In the genomic region with DNA sequence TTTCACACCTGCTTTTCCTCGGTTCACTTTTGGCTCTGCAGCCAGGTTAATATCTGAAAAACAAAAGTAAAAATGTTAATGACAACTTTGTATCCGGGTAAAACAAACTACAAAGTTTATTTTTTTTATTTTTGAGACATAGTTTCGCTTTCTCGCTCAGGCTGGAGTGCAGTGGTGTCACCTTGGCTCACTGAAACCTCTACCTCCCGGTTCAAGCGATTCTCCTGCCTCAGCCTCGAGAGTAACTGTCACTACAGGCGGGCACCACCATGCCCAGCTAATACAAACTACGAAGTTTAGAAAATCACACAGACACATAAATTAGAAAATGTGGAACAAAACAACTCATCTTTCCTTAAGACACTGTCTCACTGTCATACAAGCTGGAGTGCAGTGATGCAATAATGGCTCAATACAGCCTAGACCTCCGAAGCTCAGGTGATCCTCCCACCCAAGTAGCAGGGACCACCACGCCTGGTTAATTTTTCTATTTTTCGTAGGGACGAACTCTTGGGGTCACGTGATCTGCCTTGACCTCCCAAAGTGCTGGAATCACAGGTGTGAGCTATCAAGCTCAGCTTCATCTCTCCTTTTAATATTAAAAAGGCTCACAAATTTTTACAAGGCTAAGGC, we compare ENCODE assay signal across 17 cellular contexts. TPM values are rescaled to one million over a fixed set of nuclear protein-coding genes. Genes with fewer than 3 reads are reported as not detected.
DNase-seq lines count a peak whose midpoint lies in the region; ATAC-seq, FAIRE-seq and TF ChIP-seq lines count a peak whose summit lies in the region.
"Had no signal": no experiment of that assay in that cellular context is flagged by ENCODE, and none has a peak within 500 bp of the region (broad histone marks: within the 10 kb centered on the region; RNA-seq: fewer than 3 reads in every experiment).

No MANE protein-coding gene starts in this region.

- no peak for TF ChIP-seq CTCF in CD14-positive monocyte (IDR thresholded peaks at IDR 0.05)

- no peak overlapping the region for H4K8ac ChIP-seq in mesenchymal stem cell (ENCODE audit: low read length)

- H3K27me3 ChIP-seq in mesenchymal stem cell (ENCODE audit: control insufficient read depth in 1 of 2, insufficient read depth in 1 of 2, low read length in 2 of 2), result no peaks in the 10 kb centered on the region
- H3K27me3 ChIP-seq: esophagus squamous epithelium, transverse colon had no signal

- no peak overlapping the region for H2BK120ac ChIP-seq in mesenchymal stem cell (ENCODE audit: low read depth, low read length)

- no peak overlapping the region for H3K18ac ChIP-seq in mesenchymal stem cell (ENCODE audit: low read depth in 1 of 2, low read length in 2 of 2)

- H2BK15ac ChIP-seq in mesenchymal stem cell (ENCODE audit: low read depth, poor library complexity, severe bottlenecking), result no peak overlapping the region

- no peaks in the 10 kb centered on the region for H3K27me3 Mint-ChIP-seq in CD14-positive monocyte (ENCODE audit: low read depth in 3 of 3)
- H3K27me3 Mint-ChIP-seq in activated naive CD4-positive, alpha-beta T cell treated with anti-CD3 and anti-CD28 coated beads for 36 hours (ENCODE audit: low read depth), result no peaks in the 10 kb centered on the region

- H2BK5ac ChIP-seq in mesenchymal stem cell (ENCODE audit: low read depth, low read length, poor library complexity, severe bottlenecking), result no peak overlapping the region

- H3K4me1 Mint-ChIP-seq in CD14-positive monocyte, result peaks cover 5% of the 10 kb centered on the region
- peaks cover 82% of the 10 kb centered on the region for H3K4me1 Mint-ChIP-seq in activated naive CD4-positive, alpha-beta T cell treated with anti-CD3 and anti-CD28 coated beads for 36 hours (ENCODE audit: low read depth)

- DNase-seq in CD14-positive monocyte (ENCODE audit: low spot score) (no peak), GM12891 (ENCODE audit: insufficient read length, low spot score) (no peak), mesenchymal stem cell (no peak), left colon (no peak), NCI-H226 (no peak)
- peak; percentile 23 for DNase-seq in activated naive CD4-positive, alpha-beta T cell treated with anti-CD3 and anti-CD28 coated beads for 36 hours
- DNase-seq: activated CD8-positive, alpha-beta memory T cell treated with anti-CD3 and anti-CD28 coated beads for 24 hours; anterior cingulate cortex; esophagus squamous epithelium; left cardiac atrium; NCI-H2029 treated with DMSO at 0.1 percent for 48 hours; RPMI8226; transverse colon had no signal

- no peaks in the 10 kb centered on the region for H3K79me1 ChIP-seq in mesenchymal stem cell (replicated peaks; ENCODE audit: low read length, poor library complexity, severe bottlenecking)

- peak; percentile 62 for FAIRE-seq in GM12891 (lab: Jason Lieb, UNC)

- H3K36me3 ChIP-seq in mesenchymal stem cell (ENCODE audit: control insufficient read depth in 1 of 2, insufficient read depth in 2 of 2, low read depth in 1 of 2, low read length in 2 of 2), result peaks cover 23 to 96% of the 10 kb centered on the region in 2 experiments

- H2AK5ac ChIP-seq in mesenchymal stem cell (ENCODE audit: low read length, severe bottlenecking), result no peak overlapping the region

- H3K23ac ChIP-seq in mesenchymal stem cell (ENCODE audit: low read length in 2 of 2), result no peak overlapping the region

- intact Hi-C loops in CD14-positive monocyte (cut with micrococcal nuclease) (no loop called here), left colon (cut with DNase I, micrococcal nuclease) (no loop called here)
- intact Hi-C loops in activated naive CD4-positive, alpha-beta T cell treated with anti-CD3 and anti-CD28 coated beads for 36 hours (cut with micrococcal nuclease), result no loop called here

- H3K9ac ChIP-seq in mesenchymal stem cell (ENCODE audit: low read length), result peak overlapping the region; percentile 13

- no peak overlapping the region for H4K91ac ChIP-seq in mesenchymal stem cell (ENCODE audit: low read length)

- H3K4me3 ChIP-seq in mesenchymal stem cell (ENCODE audit: insufficient read depth in 1 of 2, low read depth in 1 of 2, low read length in 2 of 2), result no peak overlapping the region
- H3K4me3 ChIP-seq: esophagus squamous epithelium, transverse colon had no signal

- TF ChIP-seq POLR2A in GM12891 (IDR thresholded peaks at IDR 0.05; ENCODE audit: low read depth, low read length), result no peak

- no peak overlapping the region for H2AFZ ChIP-seq in mesenchymal stem cell (ENCODE audit: low read depth, low read length)

- peak overlapping the region; percentile 19 for H3K27ac ChIP-seq in mesenchymal stem cell (ENCODE audit: low read length, poor library complexity, severe bottlenecking)
- H3K27ac ChIP-seq: esophagus squamous epithelium had no signal

- WGBS in mesenchymal stem cell, result 97% methylated on average over 14 of the region's 14 CpGs

- CTCF ChIA-PET in activated naive CD4-positive, alpha-beta T cell treated with anti-CD3 and anti-CD28 coated beads for 36 hours (lab: Charles Lee), result interaction anchor here (0.6 to 1.7 kb wide), 3 partner anchors 10 to 34 kb away, joined by 3 to 8 read pairs (median 5); no protein-coding TSS in a partner anchor

- no peak overlapping the region for H3K4me2 ChIP-seq in mesenchymal stem cell (ENCODE audit: low read length, poor library complexity, severe bottlenecking)

- ATAC-seq in GM18867 (IDR thresholded peaks at IDR 0.05; ENCODE audit: unreplicated experiment), result no peak
- no peak for ATAC-seq in GM18519 (IDR thresholded peaks at IDR 0.05; ENCODE audit: low FRiP score, unreplicated experiment)
- no peak for ATAC-seq in left colon
- ATAC-seq: left cardiac atrium had no signal

- H3K9me3 Mint-ChIP-seq in CD14-positive monocyte, result no peaks in the 10 kb centered on the region
- no peaks in the 10 kb centered on the region for H3K9me3 Mint-ChIP-seq in activated naive CD4-positive, alpha-beta T cell treated with anti-CD3 and anti-CD28 coated beads for 36 hours

- H3K4ac ChIP-seq in mesenchymal stem cell (ENCODE audit: low read depth in 1 of 2, low read length in 2 of 2), result no peak overlapping the region

- H3K14ac ChIP-seq in mesenchymal stem cell (ENCODE audit: low read length in 2 of 2), result no peak overlapping the region

- H3K4me1 ChIP-seq in mesenchymal stem cell (ENCODE audit: control insufficient read depth, insufficient read depth, low read depth, low read length), result peaks cover 18% of the 10 kb centered on the region

- H3K36me3 Mint-ChIP-seq in CD14-positive monocyte, result peaks cover 72 to 89% of the 10 kb centered on the region in 2 donors
- H3K36me3 Mint-ChIP-seq in activated naive CD4-positive, alpha-beta T cell treated with anti-CD3 and anti-CD28 coated beads for 36 hours (ENCODE audit: low read depth), result peaks cover 78% of the 10 kb centered on the region

- no peaks in the 10 kb centered on the region for H3K9me3 ChIP-seq in mesenchymal stem cell (ENCODE audit: control insufficient read depth, low read length)
- H3K9me3 ChIP-seq: esophagus squamous epithelium, transverse colon had no signal

- H3K27ac Mint-ChIP-seq in CD14-positive monocyte, result peak overlapping the region in 4 of 7 donors; percentile 16 to 75 (median 46)
- peak overlapping the region; percentile 85 for H3K27ac Mint-ChIP-seq in activated naive CD4-positive, alpha-beta T cell treated with anti-CD3 and anti-CD28 coated beads for 36 hours

- H3K4me3 Mint-ChIP-seq in CD14-positive monocyte, result no peak overlapping the region
- H3K4me3 Mint-ChIP-seq in activated naive CD4-positive, alpha-beta T cell treated with anti-CD3 and anti-CD28 coated beads for 36 hours, result peak overlapping the region; percentile 10

- no peak overlapping the region for H2BK12ac ChIP-seq in mesenchymal stem cell (ENCODE audit: low read length in 2 of 2)

TF ChIP-seq in GM12891, 5 proteins besides CTCF, POLR2A, EP300 and RAD21:
- no peak for TF ChIP-seq SPI1 (IDR thresholded peaks at IDR 0.05; ENCODE audit: low read depth, low read length)

RNA-seq across cellular contexts. Expression of a gene that starts 38.1 kb away (rescaled TPM):
- 100 to 1,000 TPM; 580 to 609 TPM for polyA plus RNA-seq in CD14-positive monocyte
- polyA plus RNA-seq in GM12891 (2012; ENCODE audit: low read depth, missing spikeins), result 626 TPM
- total RNA-seq in activated naive CD4-positive, alpha-beta T cell treated with anti-CD3 and anti-CD28 coated beads for 36 hours, result 1,000 to 10,000 TPM; 1,252 to 1,377 TPM
- 493 TPM for polyA plus RNA-seq in mesenchymal stem cell (2013, experiment 1 of 2)
- 510 TPM for polyA plus RNA-seq in mesenchymal stem cell (2013, experiment 2 of 2)
- 100 to 1,000 TPM; 251 to 271 TPM for total RNA-seq in left colon

RNA-seq across cellular contexts. Expression of a gene that starts 48.7 kb away (rescaled TPM):
- polyA plus RNA-seq in CD14-positive monocyte, result 1 to 10 TPM; 4.7 to 7.4 TPM
- polyA plus RNA-seq in GM12891 (2012; ENCODE audit: low read depth, missing spikeins), result 0.13 TPM
- not detected for total RNA-seq in activated naive CD4-positive, alpha-beta T cell treated with anti-CD3 and anti-CD28 coated beads for 36 hours
- 0.18 TPM for polyA plus RNA-seq in mesenchymal stem cell (2013, experiment 1 of 2)
- polyA plus RNA-seq in mesenchymal stem cell (2013, experiment 2 of 2), result 0.10 TPM
- total RNA-seq in left colon, result under 1 TPM in 1 of 2 donors, not detected in 1; 0.17 TPM
- total RNA-seq: Daoy, esophagus squamous epithelium had no signal
- polyA plus RNA-seq: BJ had no signal

Comparison
In these comparisons a context has a peak if more than half of its experiments do, and no peak if none do; other contexts are left out.
1. RNA of a gene that starts 38.1 kb away (total RNA-seq): 1,252 to 1,377 TPM in activated naive CD4-positive, alpha-beta T cell treated with anti-CD3 and anti-CD28 coated beads for 36 hours; 251 to 271 TPM in left colon; every median in the first group is over 4 times any median in the second.